1 cellular context compared by ENCODE assay signal in the genomic region with DNA sequence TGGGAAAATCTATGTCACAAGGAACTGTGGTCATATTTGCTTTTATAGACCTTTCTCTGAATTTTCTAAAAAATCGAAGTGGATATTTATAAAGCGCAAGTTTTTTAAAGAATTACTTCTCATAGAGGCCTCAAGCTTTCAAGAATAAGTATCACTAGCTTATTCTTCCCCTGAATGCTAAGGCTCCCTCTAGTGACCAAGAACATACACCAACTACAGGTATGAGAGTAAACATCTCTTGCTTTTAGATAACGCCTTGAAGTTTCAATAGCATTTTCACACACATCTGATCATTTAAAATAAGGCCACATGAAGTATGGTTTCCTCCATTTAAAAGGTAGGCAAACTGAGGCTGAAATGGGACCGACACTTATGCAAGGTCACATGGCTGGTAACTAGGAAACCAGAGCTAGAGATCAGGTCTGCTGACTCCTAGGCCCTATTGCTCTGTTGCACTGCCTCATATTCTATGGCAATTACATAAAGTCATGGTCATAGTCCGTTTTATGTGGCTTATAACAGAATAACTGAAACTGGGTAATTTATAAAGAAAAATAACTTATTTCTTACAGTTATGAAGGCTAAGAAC.
TF ChIP-seq lines count a peak whose summit lies in the region.

No MANE protein-coding gene starts in this region.

TF ChIP-seq in WTC11, 78 proteins besides CTCF, POLR2A, EP300 and RAD21 (continued from another document):
- TF ChIP-seq MLX (CRISPR knock-in tag; IDR thresholded peaks at IDR 0.05): no peak
- no peak for TF ChIP-seq NFE2L1 (CRISPR knock-in tag; IDR thresholded peaks at IDR 0.05)
- TF ChIP-seq FOXJ3 (CRISPR knock-in tag; IDR thresholded peaks at IDR 0.05; ENCODE audit: borderline replicate concordance): no peak
